8 cellular contexts compared by ENCODE assay signal in the genomic region with DNA sequence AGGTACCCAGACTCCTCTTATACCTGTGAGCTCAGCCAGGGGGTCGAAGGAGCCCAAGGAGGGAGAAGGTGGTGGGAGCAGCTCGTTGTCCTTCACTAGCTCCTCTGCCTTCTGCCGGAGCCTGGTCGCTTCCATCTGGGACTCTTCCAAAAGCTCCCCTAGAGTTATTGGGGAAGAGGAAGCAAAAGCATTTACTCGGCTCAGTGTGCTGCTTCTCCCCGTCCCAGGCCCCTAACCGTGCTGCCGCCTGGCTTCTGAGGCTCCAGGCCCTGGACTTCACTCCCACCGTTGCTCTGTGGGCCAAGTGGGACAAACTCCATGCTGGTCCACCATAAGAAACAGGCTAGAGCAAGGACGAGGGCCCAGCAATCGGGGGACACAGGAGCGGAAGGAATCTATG.
DNase-seq lines count a peak whose midpoint lies in the region; ATAC-seq and TF ChIP-seq lines count a peak whose summit lies in the region.

No MANE protein-coding gene starts in this region.

- H3K27me3 Mint-ChIP-seq in dendritic cell treated with granulocyte-macrophage colony-stimulating factor and Interleukin-4, amounts not matched to agents 40 ng/mL and 50 ng/mL, for 4 days: no peaks in the 10 kb centered on the region

- H3K27ac ChIP-seq in ACC112 (ENCODE audit: low read depth, low read length) (peak overlapping the region; percentile 69), neutrophil (peak overlapping the region; percentile 99)

- no peaks in the 10 kb centered on the region for H3K27me3 ChIP-seq in ACC112 (ENCODE audit: insufficient read depth, low read length)
- H3K27me3 ChIP-seq in neutrophil: no peaks in the 10 kb centered on the region

- ATAC-seq in GM21423 (IDR thresholded peaks at IDR 0.05; ENCODE audit: unreplicated experiment): no peak

- peaks cover 49% of the 10 kb centered on the region for H3K79me2 ChIP-seq in ACC112 (ENCODE audit: control insufficient read depth, insufficient read depth, low read length, unreplicated experiment)

- H3K36me3 ChIP-seq in ACC112 (ENCODE audit: insufficient read depth, low read length): peaks cover 15% of the 10 kb centered on the region; the same call in 1 of the 2 replicates
- H3K36me3 ChIP-seq in neutrophil: peaks cover 64% of the 10 kb centered on the region

- H3K36me3 Mint-ChIP-seq in dendritic cell treated with granulocyte-macrophage colony-stimulating factor and Interleukin-4, amounts not matched to agents 40 ng/mL and 50 ng/mL, for 4 days (ENCODE audit: low read depth): peaks cover 87% of the 10 kb centered on the region

- no peaks in the 10 kb centered on the region for H3K9me3 ChIP-seq in neutrophil

- H3K9me3 Mint-ChIP-seq in dendritic cell treated with granulocyte-macrophage colony-stimulating factor and Interleukin-4, amounts not matched to agents 40 ng/mL and 50 ng/mL, for 4 days: no peaks in the 10 kb centered on the region

- intact Hi-C loops in dendritic cell treated with granulocyte-macrophage colony-stimulating factor and Interleukin-4, amounts not matched to agents 40 ng/mL and 50 ng/mL, for 4 days (cut with micrococcal nuclease): no loop called here

- peak overlapping the region; percentile 82 for H3K27ac Mint-ChIP-seq in dendritic cell treated with granulocyte-macrophage colony-stimulating factor and Interleukin-4, amounts not matched to agents 40 ng/mL and 50 ng/mL, for 4 days

- H3K4me3 ChIP-seq in ACC112 (ENCODE audit: low read depth, low read length) (no peak overlapping the region), neutrophil (ENCODE audit: low read depth in 1 of 2, low read length in 1 of 2) (peak overlapping the region; percentile 16 to 53)

- peaks cover 95% of the 10 kb centered on the region for H3K4me1 Mint-ChIP-seq in dendritic cell treated with granulocyte-macrophage colony-stimulating factor and Interleukin-4, amounts not matched to agents 40 ng/mL and 50 ng/mL, for 4 days (ENCODE audit: low read depth)

- DNase-seq in NOMO-1 treated with DMSO at 0.1 percent for 48 hours (lab: John Stamatoyannopoulos, UW; ENCODE audit: unreplicated experiment): peak; percentile 25
- no peak for DNase-seq in NCI-H2107 (lab: John Stamatoyannopoulos, UW)
- DNase-seq in NCI-H2171 (lab: John Stamatoyannopoulos, UW): no peak
- no peak for DNase-seq in SHP77 (lab: John Stamatoyannopoulos, UW)

- no peak for TF ChIP-seq CTCF in neutrophil (IDR thresholded peaks at IDR 0.05)

- H3K4me1 ChIP-seq in ACC112 (ENCODE audit: control insufficient read depth, insufficient read depth, low read length, unreplicated experiment) (peaks cover 33% of the 10 kb centered on the region), neutrophil (ENCODE audit: control insufficient read depth in 1 of 2, insufficient read depth in 1 of 2, low read depth in 1 of 2, low read length in 1 of 2) (peaks cover 73 to 78% of the 10 kb centered on the region in 2 experiments)

- no peak overlapping the region for H2AFZ ChIP-seq in ACC112 (ENCODE audit: low read length, unreplicated experiment)

- H3K4me3 Mint-ChIP-seq in dendritic cell treated with granulocyte-macrophage colony-stimulating factor and Interleukin-4, amounts not matched to agents 40 ng/mL and 50 ng/mL, for 4 days: peak overlapping the region; percentile 64
